Comparison of ENCODE assay signal across 8 cellular contexts in genomic region chr19:912181-913079, GRCh38. TPM values are rescaled to one million over a fixed set of nuclear protein-coding genes. Genes with fewer than 3 reads are reported as not detected.
DNase-seq lines count a peak whose midpoint lies in the region; ATAC-seq and TF ChIP-seq lines count a peak whose summit lies in the region.

No MANE protein-coding gene starts in this region.

- no peaks in the 10 kb centered on the region for H3K9me3 Mint-ChIP-seq in activated T-cell treated with anti-CD3 and anti-CD28 coated beads, Interleukin-2, amount 50 U/mL, for 4 hours
- no peaks in the 10 kb centered on the region for H3K9me3 Mint-ChIP-seq in activated B cell treated with CpG ODN at 0.5 μM for 24 hours

- no peak for ATAC-seq in activated T-cell treated with anti-CD3 and anti-CD28 coated beads, Interleukin-2, amount 50 U/mL, for 4 hours
- ATAC-seq in activated B cell treated with CpG ODN at 0.5 μM for 24 hours (ENCODE audit: low read depth), result no peak
- peak; percentile 69 to 72 for ATAC-seq in gastrocnemius medialis

- H3K27ac Mint-ChIP-seq in activated B cell treated with CpG ODN at 0.5 μM for 24 hours, result peak overlapping the region; percentile 86

- H3K36me3 Mint-ChIP-seq in activated T-cell treated with anti-CD3 and anti-CD28 coated beads, Interleukin-2, amount 50 U/mL, for 4 hours (ENCODE audit: insufficient read depth), result peaks cover 2% of the 10 kb centered on the region
- H3K36me3 Mint-ChIP-seq in activated B cell treated with CpG ODN at 0.5 μM for 24 hours (ENCODE audit: low read depth), result peaks cover 13% of the 10 kb centered on the region

- no peaks in the 10 kb centered on the region for H3K9me3 ChIP-seq in gastrocnemius medialis

- no peaks in the 10 kb centered on the region for H3K36me3 ChIP-seq in gastrocnemius medialis

- TF ChIP-seq CTCF in activated B cell treated with CpG ODN at 0.5 μM for 24 hours (IDR thresholded peaks at IDR 0.05) (no peak), fibroblast of villous mesenchyme (IDR thresholded peaks at IDR 0.05; ENCODE audit: insufficient read depth, low read depth, low read length) (no peak), gastrocnemius medialis (IDR thresholded peaks at IDR 0.05 in 4 of 5, conservative IDR thresholded peaks at IDR 0.05 in 1 of 5) (no peak)

- in situ Hi-C loops in gastrocnemius medialis (cut with MboI; ENCODE audit: low sequenced_read_pairs in 4 of 4), result no loop called here

- CTCF ChIA-PET in activated B cell treated with CpG ODN at 0.5 μM for 24 hours (lab: Charles Lee), result interaction anchor here (2.4 kb wide), 1 partner anchor 48 kb away, joined by 7 read pairs; no protein-coding TSS in a partner anchor

- DNase-seq in activated T-cell treated with anti-CD3 and anti-CD28 coated beads, Interleukin-2, amount 50 U/mL, for 4 hours, result peak; percentile 36
- DNase-seq in activated T-cell treated with anti-CD3 and anti-CD28 coated beads, Interleukin-2, amount 50 U/mL, for 48 hours, result no peak
- no peak for DNase-seq in activated B cell treated with CpG ODN at 0.5 μM for 24 hours
- no peak for DNase-seq in fibroblast of villous mesenchyme (ENCODE audit: low read depth)
- DNase-seq in gastrocnemius medialis, result no peak
- DNase-seq in NCI-H226, result no peak
- DNase-seq in NCI-H510A treated with DMSO at 0.1 percent for 48 hours (lab: John Stamatoyannopoulos, UW), result no peak
- no peak for DNase-seq in middle frontal gyrus (ENCODE audit: extremely low spot score, low spot score)

- H3K4me1 Mint-ChIP-seq in activated T-cell treated with anti-CD3 and anti-CD28 coated beads, Interleukin-2, amount 50 U/mL, for 4 hours (ENCODE audit: low read depth), result peaks cover 38% of the 10 kb centered on the region
- H3K4me1 Mint-ChIP-seq in activated B cell treated with CpG ODN at 0.5 μM for 24 hours, result peaks cover 42% of the 10 kb centered on the region

- H3K4me3 ChIP-seq in fibroblast of villous mesenchyme (ENCODE audit: low read depth, low read length) (peak overlapping the region; percentile 89), gastrocnemius medialis (peak overlapping the region; percentile 72 to 87 (median 82))

- no peaks in the 10 kb centered on the region for H3K27me3 Mint-ChIP-seq in activated T-cell treated with anti-CD3 and anti-CD28 coated beads, Interleukin-2, amount 50 U/mL, for 4 hours (ENCODE audit: low read depth)
- H3K27me3 Mint-ChIP-seq in activated B cell treated with CpG ODN at 0.5 μM for 24 hours, result no peaks in the 10 kb centered on the region

- intact Hi-C loops in activated B cell treated with CpG ODN at 0.5 μM for 24 hours (cut with micrococcal nuclease) (no loop called here), gastrocnemius medialis (cut with DNase I; ENCODE audit: low total_unique reads) (loop anchor here (1.0 kb wide), 1 partner anchor 19 kb away; the partner anchor contains the start of genes MED16 and RNU6-9)

- H3K4me3 Mint-ChIP-seq in activated T-cell treated with anti-CD3 and anti-CD28 coated beads, Interleukin-2, amount 50 U/mL, for 4 hours, result peak overlapping the region; percentile 83
- H3K4me3 Mint-ChIP-seq in activated B cell treated with CpG ODN at 0.5 μM for 24 hours, result peak overlapping the region; percentile 89

- peaks cover 8 to 16% (median 14%) of the 10 kb centered on the region in 3 donors for H3K27me3 ChIP-seq in gastrocnemius medialis

- peak overlapping the region; percentile 63 to 85 (median 78) for H3K27ac ChIP-seq in gastrocnemius medialis

- H3K4me1 ChIP-seq in gastrocnemius medialis, result peaks cover 4 to 16% of the 10 kb centered on the region in 2 donors

- POLR2A ChIA-PET in activated B cell treated with CpG ODN at 0.5 μM for 24 hours (lab: Charles Lee), result interaction anchor here (1.0 to 2.8 kb wide), 3 partner anchors 19 to 71 kb away, joined by 3 to 16 read pairs (median 11); partner anchors contain the start of genes MED16, RNU6-9 and WDR18

- TF ChIP-seq POLR2A in gastrocnemius medialis (IDR thresholded peaks at IDR 0.05), result no peak

RNA-seq across cellular contexts. Expression of gene R3HDM4, which starts 0.6 kb away (rescaled TPM):
- 10 to 100 TPM; 92.3 to 97.7 (median 96.3) TPM for total RNA-seq in activated T-cell treated with anti-CD3 and anti-CD28 coated beads, Interleukin-2, amount 50 U/mL, for 4 hours
- total RNA-seq in activated B cell treated with CpG ODN at 0.5 μM for 24 hours (174 and 189 TPM in 2 replicates), fibroblast of villous mesenchyme (26.3 and 31.6 TPM in 2 replicates), gastrocnemius medialis (10 to 100 TPM; 37.2 to 49.1 (median 44.3) TPM)

RNA-seq across cellular contexts. Expression of gene KISS1R, which starts 4.7 kb away (rescaled TPM):
- total RNA-seq in activated T-cell treated with anti-CD3 and anti-CD28 coated beads, Interleukin-2, amount 50 U/mL, for 4 hours, result 1 to 10 TPM; 2.9 to 5.1 (median 3.3) TPM
- total RNA-seq in activated B cell treated with CpG ODN at 0.5 μM for 24 hours (0.49 TPM in 2 replicates), fibroblast of villous mesenchyme (not detected in 2 replicates), gastrocnemius medialis (not detected)

RNA-seq across cellular contexts. Expression of gene ARID3A, which starts 13.4 kb away (rescaled TPM):
- total RNA-seq in activated T-cell treated with anti-CD3 and anti-CD28 coated beads, Interleukin-2, amount 50 U/mL, for 4 hours, result 10 to 100 TPM in 1 of 3 donors, 1 to 10 TPM in 2; 7.3 to 13.2 (median 10.0) TPM
- total RNA-seq in activated B cell treated with CpG ODN at 0.5 μM for 24 hours (67.7 and 74.9 TPM in 2 replicates), fibroblast of villous mesenchyme (39.3 and 45.8 TPM in 2 replicates), gastrocnemius medialis (1 to 10 TPM; 1.8 to 9.9 (median 7.8) TPM)

RNA-seq across cellular contexts. Expression of gene RNU6-9, which starts 19.1 kb away (rescaled TPM):
- total RNA-seq in activated T-cell treated with anti-CD3 and anti-CD28 coated beads, Interleukin-2, amount 50 U/mL, for 4 hours, result not detected
- total RNA-seq in activated B cell treated with CpG ODN at 0.5 μM for 24 hours (not detected in 2 replicates), fibroblast of villous mesenchyme (not detected in 2 replicates), gastrocnemius medialis (not detected)

RNA-seq across cellular contexts. Expression of gene MED16, which starts 19.4 kb away (rescaled TPM):
- 10 to 100 TPM; 70.4 to 73.9 (median 73.6) TPM for total RNA-seq in activated T-cell treated with anti-CD3 and anti-CD28 coated beads, Interleukin-2, amount 50 U/mL, for 4 hours
- total RNA-seq in activated B cell treated with CpG ODN at 0.5 μM for 24 hours (76.1 and 79.3 TPM in 2 replicates), fibroblast of villous mesenchyme (26.8 and 30.0 TPM in 2 replicates), gastrocnemius medialis (10 to 100 TPM; 22.0 to 67.6 (median 54.6) TPM)

Comparison
In these comparisons a context has a peak if more than half of its experiments do, and no peak if none do; other contexts are left out.
1. ATAC-seq: peak in gastrocnemius medialis (2 of 2); none in activated T-cell treated with anti-CD3 and anti-CD28 coated beads, Interleukin-2, amount 50 U/mL, for 4 hours (0 of 2) and activated B cell treated with CpG ODN at 0.5 μM for 24 hours (single experiment).